Comparison of ENCODE assay signal across 11 cellular contexts in genomic region chr15:38818156-38818745, GRCh38.
DNase-seq lines count a peak whose midpoint lies in the region; ATAC-seq lines count a peak whose summit lies in the region.
"Had no signal": no experiment of that assay in that cellular context is flagged by ENCODE, and none has a peak within 500 bp of the region (broad histone marks: within the 10 kb centered on the region; RNA-seq: fewer than 3 reads in every experiment).

No MANE protein-coding gene starts in this region.

- no peak overlapping the region for H3K23ac ChIP-seq in mesenchymal stem cell (ENCODE audit: low read length in 2 of 2)

- no peak overlapping the region for H3K4me2 ChIP-seq in mesenchymal stem cell (ENCODE audit: low read length, poor library complexity, severe bottlenecking)

- no peaks in the 10 kb centered on the region for H3K79me1 ChIP-seq in mesenchymal stem cell (replicated peaks; ENCODE audit: low read length, poor library complexity, severe bottlenecking)

- peak overlapping the region; percentile 0 for H2AK5ac ChIP-seq in mesenchymal stem cell (ENCODE audit: low read length, severe bottlenecking)

- H2BK5ac ChIP-seq in mesenchymal stem cell (ENCODE audit: low read depth, low read length, poor library complexity, severe bottlenecking), result no peak overlapping the region

- H4K91ac ChIP-seq in mesenchymal stem cell (ENCODE audit: low read length), result peak overlapping the region; percentile 77

- WGBS in mesenchymal stem cell, result 84% methylated on average over 9 of the region's 9 CpGs

- no peaks in the 10 kb centered on the region for H3K79me2 ChIP-seq in ACC112 (ENCODE audit: control insufficient read depth, insufficient read depth, low read length, unreplicated experiment)

- H2BK120ac ChIP-seq in mesenchymal stem cell (ENCODE audit: low read depth, low read length), result no peak overlapping the region

- DNase-seq in SJCRH30 (peak; percentile 85 to 92), mesenchymal stem cell (no peak), GM03348 (ENCODE audit: low spot score) (no peak), cerebellum (ENCODE audit: low spot score) (no peak), EL (no peak), GM19240 (ENCODE audit: insufficient read length, low spot score) (no peak)

- H3K27ac ChIP-seq in ACC112 (ENCODE audit: low read depth, low read length) (no peak overlapping the region), SJCRH30 (peak overlapping the region; percentile 48), mesenchymal stem cell (ENCODE audit: low read length, poor library complexity, severe bottlenecking) (no peak overlapping the region)

- H3K4me3 ChIP-seq in ACC112 (ENCODE audit: low read depth, low read length) (peak overlapping the region; percentile 54; the same call in 1 of the 2 replicates), SJCRH30 (peak overlapping the region; percentile 34), mesenchymal stem cell (ENCODE audit: insufficient read depth in 1 of 2, low read depth in 1 of 2, low read length in 2 of 2) (no peak overlapping the region)
- H3K4me3 ChIP-seq: esophagus muscularis mucosa, skin epidermis, tibial nerve had no signal

- H2BK12ac ChIP-seq in mesenchymal stem cell (ENCODE audit: low read length in 2 of 2), result peak overlapping the region; percentile 6 to 48

- H3K14ac ChIP-seq in mesenchymal stem cell (ENCODE audit: low read length in 2 of 2), result no peak overlapping the region

- H3K4me1 ChIP-seq in ACC112 (ENCODE audit: control insufficient read depth, insufficient read depth, low read length, unreplicated experiment) (peaks cover 8% of the 10 kb centered on the region), SJCRH30 (peaks cover 41% of the 10 kb centered on the region), mesenchymal stem cell (ENCODE audit: control insufficient read depth, insufficient read depth, low read depth, low read length) (peaks cover 2% of the 10 kb centered on the region)

- no peaks in the 10 kb centered on the region for H3K36me3 ChIP-seq in ACC112 (ENCODE audit: insufficient read depth, low read length)
- no peaks in the 10 kb centered on the region for H3K36me3 ChIP-seq in SJCRH30
- no peaks in the 10 kb centered on the region for H3K36me3 ChIP-seq in mesenchymal stem cell (ENCODE audit: control insufficient read depth in 1 of 2, insufficient read depth in 2 of 2, low read depth in 1 of 2, low read length in 2 of 2)
- H3K36me3 ChIP-seq: esophagus muscularis mucosa, tibial nerve had no signal

- peak overlapping the region; percentile 44 to 52 for H3K18ac ChIP-seq in mesenchymal stem cell (ENCODE audit: low read depth in 1 of 2, low read length in 2 of 2)

- peak overlapping the region; percentile 1 to 55 for H3K4ac ChIP-seq in mesenchymal stem cell (ENCODE audit: low read depth in 1 of 2, low read length in 2 of 2)

- H4K8ac ChIP-seq in mesenchymal stem cell (ENCODE audit: low read length), result peak overlapping the region; percentile 48

- peaks cover 2% of the 10 kb centered on the region; the same call in 1 of the 2 replicates for H3K9me3 ChIP-seq in SJCRH30 (replicated peaks)
- no peaks in the 10 kb centered on the region for H3K9me3 ChIP-seq in mesenchymal stem cell (ENCODE audit: control insufficient read depth, low read length)
- H3K9me3 ChIP-seq: esophagus muscularis mucosa, tibial nerve had no signal

- ATAC-seq in GM21619 (IDR thresholded peaks at IDR 0.05; ENCODE audit: unreplicated experiment), result peak; percentile 12

- no peak overlapping the region for H3K9ac ChIP-seq in mesenchymal stem cell (ENCODE audit: low read length)

- no peak overlapping the region for H2BK15ac ChIP-seq in mesenchymal stem cell (ENCODE audit: low read depth, poor library complexity, severe bottlenecking)

- no peaks in the 10 kb centered on the region for H3K27me3 ChIP-seq in ACC112 (ENCODE audit: insufficient read depth, low read length)
- H3K27me3 ChIP-seq in SJCRH30, result no peaks in the 10 kb centered on the region
- no peaks in the 10 kb centered on the region for H3K27me3 ChIP-seq in mesenchymal stem cell (ENCODE audit: control insufficient read depth in 1 of 2, insufficient read depth in 1 of 2, low read length in 2 of 2)
- H3K27me3 ChIP-seq: esophagus muscularis mucosa, tibial nerve had no signal

- peak overlapping the region; percentile 80 for H2AFZ ChIP-seq in ACC112 (ENCODE audit: low read length, unreplicated experiment)
- no peak overlapping the region for H2AFZ ChIP-seq in mesenchymal stem cell (ENCODE audit: low read depth, low read length)

Comparison
In these comparisons a context has a peak if more than half of its experiments do, and no peak if none do; other contexts are left out.
1. H3K4me3 ChIP-seq: peak in ACC112 (single experiment) and SJCRH30 (single experiment); none in mesenchymal stem cell (0 of 2).
2. DNase-seq: peak in SJCRH30 (2 of 2); none in mesenchymal stem cell (single experiment), GM03348 (single experiment), cerebellum (single experiment), EL (single experiment) and GM19240 (single experiment).